In genomic region chr11:66222358-66223149, GRCh38 we compare ENCODE assay signal across 8 cellular contexts. TPM values are rescaled to one million over a fixed set of nuclear protein-coding genes. Genes with fewer than 3 reads are reported as not detected.
DNase-seq lines count a peak whose midpoint lies in the region; ATAC-seq and TF ChIP-seq lines count a peak whose summit lies in the region.

No MANE protein-coding gene starts in this region.

- H3K9me3 Mint-ChIP-seq in activated T-cell treated with anti-CD3 and anti-CD28 coated beads, Interleukin-2, amount 50 U/mL, for 24 hours = no peaks in the 10 kb centered on the region
- H3K9me3 Mint-ChIP-seq in natural killer cell = no peaks in the 10 kb centered on the region

- peaks cover 77% of the 10 kb centered on the region for H3K36me3 Mint-ChIP-seq in activated T-cell treated with anti-CD3 and anti-CD28 coated beads, Interleukin-2, amount 50 U/mL, for 24 hours (ENCODE audit: low read depth)
- peaks cover 8% of the 10 kb centered on the region for H3K36me3 Mint-ChIP-seq in natural killer cell

- no TSS peak for BruUV-seq in Panc1 (replicated peaks; lab: Mats Ljungman, UMichigan)

- DNase-seq in ELF-1 (ENCODE audit: low read depth, low spot score) (peak; percentile 98), GOT3 (lab: John Stamatoyannopoulos, UW) (peak; percentile 38), LHCN-M2 (ENCODE audit: low read depth) (peak; percentile 84), Panc1 (ENCODE audit: low read depth, low spot score) (peak; percentile 86), esophagus muscularis mucosa (ENCODE audit: extremely low spot score) (peak; percentile 97), natural killer cell (peak; percentile 91)
- peak; percentile 92 for DNase-seq in activated T-cell treated with anti-CD3 and anti-CD28 coated beads, Interleukin-2, amount 50 U/mL, for 24 hours
- DNase-seq in stimulated activated naive CD4-positive, alpha-beta T cell treated with Interleukin-2 at 50 U/mL for 16 hours (lab: John Stamatoyannopoulos, UW) = peak; percentile 91

- peaks cover 4% of the 10 kb centered on the region; the same call in 1 of the 2 replicates for H3K4me1 ChIP-seq in Panc1 (ENCODE audit: control insufficient read depth, insufficient read depth, low read length)
- H3K4me1 ChIP-seq in esophagus muscularis mucosa = peaks cover 0 to 7% (median 6%) of the 10 kb centered on the region in 4 donors

- peak overlapping the region; percentile 90 for H3K27ac Mint-ChIP-seq in activated T-cell treated with anti-CD3 and anti-CD28 coated beads, Interleukin-2, amount 50 U/mL, for 24 hours
- H3K27ac Mint-ChIP-seq in natural killer cell = peak overlapping the region; percentile 93 to 96

- H3K4me3 Mint-ChIP-seq in activated T-cell treated with anti-CD3 and anti-CD28 coated beads, Interleukin-2, amount 50 U/mL, for 24 hours = peak overlapping the region; percentile 4
- no peak overlapping the region for H3K4me3 Mint-ChIP-seq in natural killer cell

- TF ChIP-seq POLR2A in esophagus muscularis mucosa (IDR thresholded peaks at IDR 0.05; ENCODE audit: low read depth) = no peak

- ATAC-seq in Panc1 (peak; percentile 93), natural killer cell (peak; percentile 98 to 100 (median 98))

- H3K4me3 ChIP-seq in Panc1 (ENCODE audit: low read depth in 2 of 2, low read length in 2 of 2) (no peak overlapping the region), esophagus muscularis mucosa (no peak overlapping the region)

- WGBS in esophagus muscularis mucosa = 22% methylated on average over 18 of the region's 21 CpGs

- H3K27ac ChIP-seq in Panc1 (ENCODE audit: low read length) (no peak overlapping the region), esophagus muscularis mucosa (replicated peaks in 1 of 4) (no peak overlapping the region)

- H3K9me3 ChIP-seq in Panc1 (ENCODE audit: control insufficient read depth, insufficient read depth, low read depth, low read length) (no peaks in the 10 kb centered on the region), esophagus muscularis mucosa (no peaks in the 10 kb centered on the region)

- in situ Hi-C loops in Panc1 (cut with HindIII; ENCODE audit: low pct_unique_long_range_greater_than_20kb, low sequenced_read_pairs) = no loop called here

- no peak for TF ChIP-seq EP300 in esophagus muscularis mucosa (IDR thresholded peaks at IDR 0.05)

- H3K27me3 ChIP-seq in Panc1 (ENCODE audit: control insufficient read depth, insufficient read depth, low read length) (no peaks in the 10 kb centered on the region), esophagus muscularis mucosa (no peaks in the 10 kb centered on the region)

- H3K27me3 Mint-ChIP-seq in activated T-cell treated with anti-CD3 and anti-CD28 coated beads, Interleukin-2, amount 50 U/mL, for 24 hours = no peaks in the 10 kb centered on the region
- no peaks in the 10 kb centered on the region for H3K27me3 Mint-ChIP-seq in natural killer cell (ENCODE audit: low read depth in 2 of 2)

- TF ChIP-seq CTCF in Panc1 (IDR thresholded peaks at IDR 0.05) (peak; percentile 100), esophagus muscularis mucosa (IDR thresholded peaks at IDR 0.05) (peak; percentile 98 to 100 (median 98)), natural killer cell (IDR thresholded peaks at IDR 0.05) (peak; percentile 99)

- peaks cover 23% of the 10 kb centered on the region for H3K4me1 Mint-ChIP-seq in activated T-cell treated with anti-CD3 and anti-CD28 coated beads, Interleukin-2, amount 50 U/mL, for 24 hours (ENCODE audit: low read depth)
- peaks cover 18 to 19% of the 10 kb centered on the region in 2 donors for H3K4me1 Mint-ChIP-seq in natural killer cell

- intact Hi-C loops in Panc1 (cut with micrococcal nuclease; ENCODE audit: unreplicated experiment) (loop anchor here (1.0 kb wide), 1 partner anchor 36 kb away; no protein-coding TSS in a partner anchor), esophagus muscularis mucosa (cut with DNase I) (loop anchor here (5.0 kb wide), 1 partner anchor 60 kb away; no protein-coding TSS in a partner anchor), natural killer cell (cut with micrococcal nuclease) (loop anchor here (1.0 to 5.0 kb wide), 4 partner anchors 36 to 165 kb away; no protein-coding TSS in a partner anchor)

- POLR2A ChIA-PET in Panc1 (lab: Charles Lee) = no interaction called here

- H3K36me3 ChIP-seq in Panc1 (ENCODE audit: control insufficient read depth, insufficient read depth, low read length) (peaks cover 6% of the 10 kb centered on the region; the same call in 1 of the 2 replicates), esophagus muscularis mucosa (peaks cover 6 to 63% (median 52%) of the 10 kb centered on the region in 4 donors)

- CTCF ChIA-PET in Panc1 (lab: Charles Lee) = interaction anchor here (0.7 to 1.4 kb wide), 2 partner anchors 36 to 67 kb away, joined by 3 to 6 read pairs; partner anchors contain the start of gene YIF1A

RNA-seq across cellular contexts. Expression of gene KLC2, which starts 34.9 kb away (rescaled TPM):
- total RNA-seq in LHCN-M2 (2014; rRNA removed) (22.9 and 27.8 TPM in 2 replicates), Panc1 (2021; ENCODE audit: unreplicated experiment) (85.1 TPM), esophagus muscularis mucosa (10 to 100 TPM; 24.7 to 53.5 (median 36.7) TPM), natural killer cell (10 to 100 TPM; 22.9 to 32.0 (median 27.6) TPM)
- 29.0 TPM for polyA plus RNA-seq in LHCN-M2 (2012)
- 98.8 TPM for polyA plus RNA-seq in Panc1 (2012; ENCODE audit: insufficient read length)

RNA-seq across cellular contexts. Expression of gene RAB1B, which starts 45.9 kb away (rescaled TPM):
- total RNA-seq in LHCN-M2 (2014; rRNA removed) (184 and 193 TPM in 2 replicates), Panc1 (2021; ENCODE audit: unreplicated experiment) (256 TPM), esophagus muscularis mucosa (100 to 1,000 TPM in 3 of 4 donors, 10 to 100 TPM in 1; 97.2 to 163 (median 132) TPM), natural killer cell (100 to 1,000 TPM; 116 to 144 (median 132) TPM)
- polyA plus RNA-seq in LHCN-M2 (2012) = 243 TPM
- 356 TPM for polyA plus RNA-seq in Panc1 (2012; ENCODE audit: insufficient read length)

RNA-seq across cellular contexts. Expression of gene CNIH2, which starts 55.4 kb away (rescaled TPM):
- 0.86 and 1.9 TPM in 2 replicates for total RNA-seq in LHCN-M2 (2014; rRNA removed)
- polyA plus RNA-seq in LHCN-M2 (2012) = 1.2 TPM
- 9.3 TPM for total RNA-seq in Panc1 (2021; ENCODE audit: unreplicated experiment)
- polyA plus RNA-seq in Panc1 (2012; ENCODE audit: insufficient read length) = 15.1 TPM
- total RNA-seq in esophagus muscularis mucosa = under 1 TPM in 1 of 4 donors, not detected in 3; 0.40 TPM
- total RNA-seq in natural killer cell = 1 to 10 TPM; 6.3 to 8.8 (median 7.1) TPM

Comparison
In these comparisons a context has a peak if more than half of its experiments do, and no peak if none do; other contexts are left out.
1. DNase-seq: peak in every context shown above with its lines; median percentile 98 in ELF-1; 97 in esophagus muscularis mucosa; 92 in activated T-cell treated with anti-CD3 and anti-CD28 coated beads, Interleukin-2, amount 50 U/mL, for 24 hours; 91 in natural killer cell; 91 in stimulated activated naive CD4-positive, alpha-beta T cell treated with Interleukin-2 at 50 U/mL for 16 hours; 86 in Panc1; 84 in LHCN-M2; 38 in GOT3.